In the genomic region with DNA sequence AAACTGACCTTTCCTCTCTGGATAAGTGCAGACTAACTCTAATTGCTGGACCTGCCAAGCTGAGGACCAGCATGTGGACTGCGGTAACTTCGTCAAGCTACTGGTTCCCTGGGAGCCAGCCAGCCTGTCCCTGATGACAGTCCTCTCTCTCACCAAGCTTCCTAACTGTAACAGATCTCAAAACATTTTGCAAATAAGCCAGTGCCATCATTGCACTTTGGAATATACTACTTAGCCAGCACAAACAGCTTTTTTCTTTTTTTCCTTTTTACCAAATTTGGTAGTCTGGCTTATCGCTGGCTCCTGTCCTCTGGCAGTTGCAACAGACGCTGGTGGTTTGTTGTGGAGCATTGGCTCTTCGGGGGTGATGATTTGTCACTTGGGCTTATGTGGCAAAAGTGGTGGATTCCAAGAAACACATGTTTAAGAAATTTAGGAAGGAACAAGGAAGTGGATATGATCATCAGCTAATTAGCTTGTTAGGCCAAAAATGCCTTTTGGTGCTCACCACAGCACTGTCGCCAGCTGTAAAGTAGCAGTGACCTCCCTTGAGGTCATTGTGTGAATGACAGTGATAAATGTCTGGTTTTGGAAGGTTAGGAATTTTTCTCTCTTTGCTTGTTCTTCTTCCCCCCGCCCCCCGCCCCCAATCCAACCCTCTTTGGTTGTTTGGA, we compare ENCODE assay signal across 1 cellular context.
A peak's percentile ranks its signal among the peaks of the same experiment; 100 is the strongest.
TF ChIP-seq lines count a peak whose summit lies in the region.

No MANE protein-coding gene starts in this region.

TF ChIP-seq in HEK293, 187 proteins besides CTCF, POLR2A, EP300 and RAD21:
- TF ChIP-seq PRDM10 (tag by site-specific recombination; IDR thresholded peaks at IDR 0.05), result peak; percentile 52
- TF ChIP-seq ZNF830 (tag by site-specific recombination; IDR thresholded peaks at IDR 0.05; ENCODE audit: low read depth), result no peak
